11 cellular contexts compared by ENCODE assay signal in the genomic region with DNA sequence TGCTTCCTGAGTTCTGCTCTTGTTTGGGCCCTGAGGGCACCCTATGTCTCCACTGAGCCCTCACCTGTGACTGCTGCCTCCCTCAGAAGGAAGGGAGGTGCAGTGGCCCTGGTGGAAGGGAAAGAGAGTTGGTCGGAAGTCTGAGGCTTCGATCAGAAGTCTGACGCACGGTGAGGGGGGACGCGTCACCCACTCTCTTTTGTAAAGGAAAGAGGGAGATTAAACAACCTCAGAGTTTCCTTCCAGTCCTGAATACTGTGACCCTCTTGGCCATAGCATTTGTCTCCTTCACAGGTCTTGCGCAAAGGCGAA. TPM values are rescaled to one million over a fixed set of nuclear protein-coding genes. Genes with fewer than 3 reads are reported as not detected.
DNase-seq lines count a peak whose midpoint lies in the region; ATAC-seq and TF ChIP-seq lines count a peak whose summit lies in the region.
"Had no signal": no experiment of that assay in that cellular context is flagged by ENCODE, and none has a peak within 500 bp of the region (broad histone marks: within the 10 kb centered on the region; RNA-seq: fewer than 3 reads in every experiment).

No MANE protein-coding gene starts in this region.

- intact Hi-C loops in activated CD4-positive, alpha-beta memory T cell treated with anti-CD3 and anti-CD28 coated beads for 36 hours (cut with micrococcal nuclease), result loop anchor here (1.0 kb wide), 1 partner anchor 33 kb away; no protein-coding TSS in a partner anchor
- intact Hi-C loops in Caco-2 (cut with micrococcal nuclease; ENCODE audit: unreplicated experiment), result no loop called here

- H3K36me3 Mint-ChIP-seq in CD4-positive, CD25-positive, alpha-beta regulatory T cell, result peaks cover 20% of the 10 kb centered on the region
- H3K36me3 Mint-ChIP-seq in activated CD4-positive, alpha-beta memory T cell treated with anti-CD3 and anti-CD28 coated beads for 36 hours, result peaks cover 1% of the 10 kb centered on the region
- peaks cover 5% of the 10 kb centered on the region for H3K36me3 Mint-ChIP-seq in Caco-2 (ENCODE audit: insufficient read depth, unreplicated experiment)

- in situ Hi-C loops in G401 (cut with HindIII; ENCODE audit: low sequenced_read_pairs), result no loop called here

- peak overlapping the region; percentile 94 to 99 (median 98) for H3K27ac Mint-ChIP-seq in CD4-positive, CD25-positive, alpha-beta regulatory T cell
- H3K27ac Mint-ChIP-seq in activated CD4-positive, alpha-beta memory T cell treated with anti-CD3 and anti-CD28 coated beads for 36 hours, result peak overlapping the region; percentile 92
- H3K27ac Mint-ChIP-seq in Caco-2 (ENCODE audit: unreplicated experiment), result no peak overlapping the region

- peak; percentile 41 to 68 (median 67) for DNase-seq in CD4-positive, CD25-positive, alpha-beta regulatory T cell
- DNase-seq in activated CD4-positive, alpha-beta memory T cell treated with anti-CD3 and anti-CD28 coated beads for 36 hours, result peak; percentile 70
- peak in 2 of 3 donors; percentile 13 to 64 for DNase-seq in effector memory CD4-positive, alpha-beta T cell
- DNase-seq in stimulated activated CD4-positive, alpha-beta T cell treated with anti-CD3 and anti-CD28 coated beads, Interleukin-1b, Interleukin-23, amount 100 ng/mL, for 48 hours, result peak; percentile 61
- no peak for DNase-seq in G401 (ENCODE audit: low spot score)
- no peak for DNase-seq in HuH-7.5 (ENCODE audit: low spot score)
- DNase-seq in HEK293T (ENCODE audit: extremely low spot score), result no peak
- DNase-seq in Caco-2, result no peak
- DNase-seq: NCI-H2081, occipital lobe had no signal

- peak; percentile 80 to 85 for ATAC-seq in CD4-positive, CD25-positive, alpha-beta regulatory T cell (ENCODE audit: low read depth in 2 of 2)

- H3K27ac ChIP-seq in CD4-positive, CD25-positive, alpha-beta regulatory T cell (ENCODE audit: insufficient read depth, low read length, poor library complexity, severe bottlenecking), result peak overlapping the region; percentile 81
- peak overlapping the region; percentile 83 for H3K27ac ChIP-seq in effector memory CD4-positive, alpha-beta T cell (ENCODE audit: insufficient read depth, low read length, poor library complexity, severe bottlenecking)

- peaks cover 27 to 52% (median 36%) of the 10 kb centered on the region in 4 donors for H3K4me1 Mint-ChIP-seq in CD4-positive, CD25-positive, alpha-beta regulatory T cell
- H3K4me1 Mint-ChIP-seq in activated CD4-positive, alpha-beta memory T cell treated with anti-CD3 and anti-CD28 coated beads for 36 hours (ENCODE audit: low read depth), result peaks cover 47% of the 10 kb centered on the region
- H3K4me1 Mint-ChIP-seq in Caco-2 (ENCODE audit: low read depth, unreplicated experiment), result no peaks in the 10 kb centered on the region

- no peaks in the 10 kb centered on the region for H3K27me3 ChIP-seq in CD4-positive, CD25-positive, alpha-beta regulatory T cell (ENCODE audit: control insufficient read depth, insufficient read depth, low read length)
- no peaks in the 10 kb centered on the region for H3K27me3 ChIP-seq in effector memory CD4-positive, alpha-beta T cell (replicated peaks; ENCODE audit: control insufficient read depth, insufficient read depth, low read length, poor library complexity, severe bottlenecking)
- H3K27me3 ChIP-seq in Caco-2 (replicated peaks; ENCODE audit: control insufficient read depth, insufficient read depth, low read length), result no peaks in the 10 kb centered on the region

- H3K4me1 ChIP-seq in CD4-positive, CD25-positive, alpha-beta regulatory T cell (ENCODE audit: control insufficient read depth, insufficient read depth, low read length, poor library complexity, severe bottlenecking), result peaks cover 37% of the 10 kb centered on the region
- peaks cover 31% of the 10 kb centered on the region for H3K4me1 ChIP-seq in effector memory CD4-positive, alpha-beta T cell (ENCODE audit: control insufficient read depth, insufficient read depth, low read length, poor library complexity, severe bottlenecking)
- no peaks in the 10 kb centered on the region for H3K4me1 ChIP-seq in Caco-2

- no peaks in the 10 kb centered on the region for H3K9me3 Mint-ChIP-seq in CD4-positive, CD25-positive, alpha-beta regulatory T cell
- no peaks in the 10 kb centered on the region for H3K9me3 Mint-ChIP-seq in activated CD4-positive, alpha-beta memory T cell treated with anti-CD3 and anti-CD28 coated beads for 36 hours
- H3K9me3 Mint-ChIP-seq in Caco-2 (ENCODE audit: unreplicated experiment), result no peaks in the 10 kb centered on the region
- H3K9me3 Mint-ChIP-seq: CD14-positive monocyte had no signal

- H3K4me3 ChIP-seq in CD4-positive, CD25-positive, alpha-beta regulatory T cell (ENCODE audit: low read depth, low read length), result peak overlapping the region; percentile 26
- H3K4me3 ChIP-seq in effector memory CD4-positive, alpha-beta T cell (ENCODE audit: insufficient read depth, low read depth, low read length, poor library complexity, severe bottlenecking), result no peak overlapping the region
- H3K4me3 ChIP-seq in Caco-2 (ENCODE audit: low read depth, low read length), result no peak overlapping the region

- H3K27me3 Mint-ChIP-seq in CD4-positive, CD25-positive, alpha-beta regulatory T cell, result no peaks in the 10 kb centered on the region
- no peaks in the 10 kb centered on the region for H3K27me3 Mint-ChIP-seq in activated CD4-positive, alpha-beta memory T cell treated with anti-CD3 and anti-CD28 coated beads for 36 hours
- no peaks in the 10 kb centered on the region for H3K27me3 Mint-ChIP-seq in Caco-2 (ENCODE audit: insufficient read depth, unreplicated experiment)

- no TSS peak for BruUV-seq in Caco-2 (replicated peaks; lab: Mats Ljungman, UMichigan)

- TF ChIP-seq CTCF in Caco-2 (IDR thresholded peaks at IDR 0.05; ENCODE audit: insufficient read depth in 1 of 2, low read depth in 1 of 2, low read length in 1 of 2, severe bottlenecking in 1 of 2, unreplicated experiment in 1 of 2), result no peak

- POLR2A ChIA-PET in activated CD4-positive, alpha-beta memory T cell treated with anti-CD3 and anti-CD28 coated beads for 36 hours (lab: Charles Lee), result interaction anchor here (0.6 to 1.7 kb wide), 4 partner anchors 23 to 457 kb away, joined by 3 to 13 read pairs (median 3); a partner anchor contains a TSS
- POLR2A ChIA-PET in HEK293T (lab: Yijun Ruan, JAX), result no interaction called here
- POLR2A ChIA-PET in Caco-2 (lab: Charles Lee), result no interaction called here

- peaks cover 17% of the 10 kb centered on the region for H3K36me3 ChIP-seq in CD4-positive, CD25-positive, alpha-beta regulatory T cell (ENCODE audit: control insufficient read depth, insufficient read depth, low read length)
- H3K36me3 ChIP-seq in effector memory CD4-positive, alpha-beta T cell (ENCODE audit: control insufficient read depth, insufficient read depth, low read length), result peaks cover 29% of the 10 kb centered on the region
- H3K36me3 ChIP-seq in Caco-2 (ENCODE audit: control insufficient read depth, insufficient read depth, low read length), result no peaks in the 10 kb centered on the region

- peak overlapping the region; percentile 56 to 83 (median 71) for H3K4me3 Mint-ChIP-seq in CD4-positive, CD25-positive, alpha-beta regulatory T cell
- no peak overlapping the region for H3K4me3 Mint-ChIP-seq in activated CD4-positive, alpha-beta memory T cell treated with anti-CD3 and anti-CD28 coated beads for 36 hours
- H3K4me3 Mint-ChIP-seq in Caco-2 (ENCODE audit: unreplicated experiment), result no peak overlapping the region
- H3K4me3 Mint-ChIP-seq: CD14-positive monocyte had no signal

- CTCF ChIA-PET in activated CD4-positive, alpha-beta memory T cell treated with anti-CD3 and anti-CD28 coated beads for 36 hours (lab: Charles Lee), result interaction anchor here (0.6 to 1.8 kb wide), 4 partner anchors 14 to 100 kb away, joined by 3 to 9 read pairs (median 5); no protein-coding TSS in a partner anchor
- CTCF ChIA-PET in HEK293T (lab: Yijun Ruan, JAX), result interaction anchor here (1.2 kb wide), 1 partner anchor 261 kb away, joined by 3 read pairs; no protein-coding TSS in a partner anchor
- CTCF ChIA-PET in Caco-2 (lab: Charles Lee), result no interaction called here

- H3K9me3 ChIP-seq in CD4-positive, CD25-positive, alpha-beta regulatory T cell (ENCODE audit: control insufficient read depth in 2 of 2, low read length in 2 of 2), result no peaks in the 10 kb centered on the region
- no peaks in the 10 kb centered on the region for H3K9me3 ChIP-seq in effector memory CD4-positive, alpha-beta T cell (ENCODE audit: control insufficient read depth, low read length)
- no peaks in the 10 kb centered on the region for H3K9me3 ChIP-seq in Caco-2

TF ChIP-seq in HEK293T, 16 proteins besides CTCF, POLR2A, EP300 and RAD21:
- TF ChIP-seq ARNT (IDR thresholded peaks at IDR 0.05), result no peak
- TF ChIP-seq CTBP1 (IDR thresholded peaks at IDR 0.05; ENCODE audit: borderline replicate concordance), result no peak
- TF ChIP-seq BHLHE40 (IDR thresholded peaks at IDR 0.05; ENCODE audit: borderline replicate concordance), result no peak
- TF ChIP-seq, protein P1, sequence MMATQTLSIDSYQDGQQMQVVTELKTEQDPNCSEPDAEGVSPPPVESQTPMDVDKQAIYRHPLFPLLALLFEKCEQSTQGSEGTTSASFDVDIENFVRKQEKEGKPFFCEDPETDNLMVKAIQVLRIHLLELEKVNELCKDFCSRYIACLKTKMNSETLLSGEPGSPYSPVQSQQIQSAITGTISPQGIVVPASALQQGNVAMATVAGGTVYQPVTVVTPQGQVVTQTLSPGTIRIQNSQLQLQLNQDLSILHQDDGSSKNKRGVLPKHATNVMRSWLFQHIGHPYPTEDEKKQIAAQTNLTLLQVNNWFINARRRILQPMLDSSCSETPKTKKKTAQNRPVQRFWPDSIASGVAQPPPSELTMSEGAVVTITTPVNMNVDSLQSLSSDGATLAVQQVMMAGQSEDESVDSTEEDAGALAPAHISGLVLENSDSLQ (IDR thresholded peaks at IDR 0.05), result no peak
- no peak for TF ChIP-seq SP1 (IDR thresholded peaks at IDR 0.05)
- TF ChIP-seq NFRKB (IDR thresholded peaks at IDR 0.05), result no peak
- no peak for TF ChIP-seq SUZ12 (IDR thresholded peaks at IDR 0.05)
- no peak for TF ChIP-seq LEF1 (IDR thresholded peaks at IDR 0.05; ENCODE audit: borderline replicate concordance)
- no peak for TF ChIP-seq FOXA1 (IDR thresholded peaks at IDR 0.05)
- TF ChIP-seq TARDBP (IDR thresholded peaks at IDR 0.05), result no peak
- TF ChIP-seq ZNF384 (IDR thresholded peaks at IDR 0.05), result no peak
- no peak for TF ChIP-seq ELF4 (IDR thresholded peaks at IDR 0.05)
- no peak for TF ChIP-seq FOXM1 (IDR thresholded peaks at IDR 0.05; ENCODE audit: borderline replicate concordance)
- no peak for TF ChIP-seq HDGF (IDR thresholded peaks at IDR 0.05; ENCODE audit: borderline replicate concordance)
- TF ChIP-seq L3MBTL2 (conservative IDR thresholded peaks at IDR 0.05), result no peak
- no peak for TF ChIP-seq FOXK2 (IDR thresholded peaks at IDR 0.05)

RNA-seq across cellular contexts. Expression of a gene that starts 31.4 kb away (rescaled TPM):
- 73.4 TPM for total RNA-seq in CD4-positive, CD25-positive, alpha-beta regulatory T cell
- 10 to 100 TPM; 30.2 to 38.3 (median 36.4) TPM for polyA plus RNA-seq in CD4-positive, CD25-positive, alpha-beta regulatory T cell
- 10 to 100 TPM; 46.8 to 50.3 TPM for total RNA-seq in activated CD4-positive, alpha-beta memory T cell treated with anti-CD3 and anti-CD28 coated beads for 36 hours
- total RNA-seq in G401 (2014; rRNA removed; shearing (Covaris generic)), result 30.2 and 44.4 TPM in 2 replicates
- 40.9 and 44.4 TPM in 2 replicates for total RNA-seq in Caco-2 (2022)

Comparison
In these comparisons a context has a peak if more than half of its experiments do, and no peak if none do; other contexts are left out.
1. DNase-seq: peak in CD4-positive, CD25-positive, alpha-beta regulatory T cell (3 of 3), activated CD4-positive, alpha-beta memory T cell treated with anti-CD3 and anti-CD28 coated beads for 36 hours (single experiment), effector memory CD4-positive, alpha-beta T cell (2 of 3) and stimulated activated CD4-positive, alpha-beta T cell treated with anti-CD3 and anti-CD28 coated beads, Interleukin-1b, Interleukin-23, amount 100 ng/mL, for 48 hours (single experiment); none in G401 (single experiment), HuH-7.5 (single experiment), HEK293T (single experiment) and Caco-2 (0 of 2).
2. H3K4me3 Mint-ChIP-seq: peak in CD4-positive, CD25-positive, alpha-beta regulatory T cell (4 of 4); none in activated CD4-positive, alpha-beta memory T cell treated with anti-CD3 and anti-CD28 coated beads for 36 hours (single experiment) and Caco-2 (single experiment).